Comparison of ENCODE assay signal across 25 cellular contexts in the genomic region with DNA sequence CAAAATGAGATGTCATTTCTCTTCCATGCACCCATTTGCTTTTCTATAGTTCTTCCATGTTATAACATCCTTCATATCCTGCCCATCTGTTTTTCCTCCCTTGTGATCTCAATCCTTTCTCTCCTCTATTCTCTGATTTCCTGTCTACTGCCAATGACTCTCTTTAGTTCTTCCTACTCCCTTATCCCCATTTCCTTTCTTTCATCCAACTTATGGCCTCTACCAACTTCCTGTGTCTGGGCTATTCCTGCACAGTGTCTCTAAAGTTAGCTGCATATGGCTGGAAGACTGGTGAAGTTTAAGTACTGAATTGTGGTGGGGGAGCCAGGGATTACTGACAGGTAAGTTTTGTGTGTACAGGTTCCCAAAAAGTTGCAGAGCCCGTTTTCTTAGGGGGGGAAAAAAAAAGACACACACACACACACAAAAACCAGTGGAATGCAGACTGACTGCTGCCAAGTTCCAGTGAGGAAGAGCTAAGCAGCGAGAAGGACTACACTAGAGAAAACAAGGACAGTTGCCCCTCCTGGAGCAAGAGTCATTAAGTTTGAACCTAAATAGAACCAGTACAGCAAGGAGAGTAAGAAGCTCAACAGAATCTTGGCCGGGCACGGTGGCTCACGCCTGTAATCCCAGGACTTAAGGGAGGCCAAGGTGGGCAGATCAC. TPM values are rescaled to one million over a fixed set of nuclear protein-coding genes. Genes with fewer than 3 reads are reported as not detected.
DNase-seq lines count a peak whose midpoint lies in the region; ATAC-seq lines count a peak whose summit lies in the region.
"Had no signal": no experiment of that assay in that cellular context is flagged by ENCODE, and none has a peak within 500 bp of the region (broad histone marks: within the 10 kb centered on the region; RNA-seq: fewer than 3 reads in every experiment).

No MANE protein-coding gene starts in this region.

- H3K27me3 Mint-ChIP-seq in activated T-cell treated with anti-CD3 and anti-CD28 coated beads, Interleukin-2, amount 50 U/mL, for 72 hours (ENCODE audit: low read depth): no peaks in the 10 kb centered on the region
- no peaks in the 10 kb centered on the region for H3K27me3 Mint-ChIP-seq in activated T-helper 1 cell treated with anti-CD3 and anti-CD28 coated beads, Interleukin-12 subunit alpha, Interleukin-12 subunit beta, Interleukin-2, Interleukin-4 antibody, amounts not matched to agents 30 ng/mL and 10 ng/mL and 1 ng/mL, durations not matched to agents 14 hours and 24 hours and 36 hours (ENCODE audit: insufficient read depth)
- H3K27me3 Mint-ChIP-seq: B cell had no signal

- no peak overlapping the region for H3K4me3 Mint-ChIP-seq in activated T-cell treated with anti-CD3 and anti-CD28 coated beads, Interleukin-2, amount 50 U/mL, for 72 hours
- no peak overlapping the region for H3K4me3 Mint-ChIP-seq in activated T-helper 1 cell treated with anti-CD3 and anti-CD28 coated beads, Interleukin-12 subunit alpha, Interleukin-12 subunit beta, Interleukin-2, Interleukin-4 antibody, amounts not matched to agents 30 ng/mL and 10 ng/mL and 1 ng/mL, durations not matched to agents 14 hours and 24 hours and 36 hours
- H3K4me3 Mint-ChIP-seq in stimulated activated effector memory CD8-positive, alpha-beta T cell treated with anti-CD3 and anti-CD28 coated beads, Interleukin-12 subunit alpha, Interleukin-12 subunit beta, amount 100 ng/mL, for 72 hours: no peak overlapping the region
- H3K4me3 Mint-ChIP-seq: B cell, CD14-positive monocyte had no signal

- no peaks in the 10 kb centered on the region for H3K9me3 Mint-ChIP-seq in activated T-cell treated with anti-CD3 and anti-CD28 coated beads, Interleukin-2, amount 50 U/mL, for 72 hours
- H3K9me3 Mint-ChIP-seq in activated T-helper 1 cell treated with anti-CD3 and anti-CD28 coated beads, Interleukin-12 subunit alpha, Interleukin-12 subunit beta, Interleukin-2, Interleukin-4 antibody, amounts not matched to agents 30 ng/mL and 10 ng/mL and 1 ng/mL, durations not matched to agents 14 hours and 24 hours and 36 hours: no peaks in the 10 kb centered on the region
- no peaks in the 10 kb centered on the region for H3K9me3 Mint-ChIP-seq in stimulated activated effector memory CD8-positive, alpha-beta T cell treated with anti-CD3 and anti-CD28 coated beads, Interleukin-12 subunit alpha, Interleukin-12 subunit beta, amount 100 ng/mL, for 72 hours
- H3K9me3 Mint-ChIP-seq: CD14-positive monocyte had no signal

- peaks cover 4 to 20% of the 10 kb centered on the region in 2 donors for H3K36me3 Mint-ChIP-seq in activated T-cell treated with anti-CD3 and anti-CD28 coated beads, Interleukin-2, amount 50 U/mL, for 72 hours (ENCODE audit: insufficient read depth in 2 of 2)
- peaks cover 37% of the 10 kb centered on the region for H3K36me3 Mint-ChIP-seq in activated T-helper 1 cell treated with anti-CD3 and anti-CD28 coated beads, Interleukin-12 subunit alpha, Interleukin-12 subunit beta, Interleukin-2, Interleukin-4 antibody, amounts not matched to agents 30 ng/mL and 10 ng/mL and 1 ng/mL, durations not matched to agents 14 hours and 24 hours and 36 hours (ENCODE audit: low read depth)
- no peaks in the 10 kb centered on the region for H3K36me3 Mint-ChIP-seq in stimulated activated effector memory CD8-positive, alpha-beta T cell treated with anti-CD3 and anti-CD28 coated beads, Interleukin-12 subunit alpha, Interleukin-12 subunit beta, amount 100 ng/mL, for 72 hours

- DNase-seq in activated T-cell treated with anti-CD3 and anti-CD28 coated beads, Interleukin-2, amount 50 U/mL, for 72 hours: no peak
- DNase-seq in activated T-cell treated with anti-CD3 and anti-CD28 coated beads, Interleukin-2, amount 50 U/mL, for 48 hours: no peak
- no peak for DNase-seq in activated T-helper 1 cell treated with anti-CD3 and anti-CD28 coated beads, Interleukin-12 subunit alpha, Interleukin-12 subunit beta, Interleukin-2, Interleukin-4 antibody, amounts not matched to agents 30 ng/mL and 10 ng/mL and 1 ng/mL, durations not matched to agents 14 hours and 24 hours and 36 hours (ENCODE audit: low spot score)
- DNase-seq in foreskin melanocyte (peak; percentile 19), NCI-H510A (lab: John Stamatoyannopoulos, UW) (no peak), UCSD-AML1 (lab: John Stamatoyannopoulos, UW; ENCODE audit: unreplicated experiment) (no peak)
- DNase-seq in stimulated activated effector memory CD8-positive, alpha-beta T cell treated with anti-CD3 and anti-CD28 coated beads, Interleukin-12 subunit alpha, Interleukin-12 subunit beta, amount 100 ng/mL, for 72 hours (ENCODE audit: low spot score in 2 of 2): no peak
- DNase-seq: COR-L47, DMS 273 treated with DMSO at 0.1 percent for 48 hours, DMS79 treated with DMSO at 0.1 percent for 48 hours, GOT3, KG1, NCI-H1092 treated with DMSO at 0.1 percent for 48 hours, NCI-H1436 treated with DMSO at 0.1 percent for 48 hours, NCI-H2029, NCI-H2227 treated with DMSO at 0.1 percent for 48 hours, NCI-H510A treated with DMSO at 0.1 percent for 48 hours, NCI-H82, SIG-M5 had no signal

- intact Hi-C loops in activated T-helper 1 cell treated with anti-CD3 and anti-CD28 coated beads, Interleukin-12 subunit alpha, Interleukin-12 subunit beta, Interleukin-2, Interleukin-4 antibody, amounts not matched to agents 30 ng/mL and 10 ng/mL and 1 ng/mL, durations not matched to agents 14 hours and 24 hours and 36 hours (cut with micrococcal nuclease): no loop called here

- H3K4me1 Mint-ChIP-seq in activated T-cell treated with anti-CD3 and anti-CD28 coated beads, Interleukin-2, amount 50 U/mL, for 72 hours (ENCODE audit: low read depth): no peaks in the 10 kb centered on the region
- H3K4me1 Mint-ChIP-seq in activated T-helper 1 cell treated with anti-CD3 and anti-CD28 coated beads, Interleukin-12 subunit alpha, Interleukin-12 subunit beta, Interleukin-2, Interleukin-4 antibody, amounts not matched to agents 30 ng/mL and 10 ng/mL and 1 ng/mL, durations not matched to agents 14 hours and 24 hours and 36 hours (ENCODE audit: low read depth): peaks cover 8% of the 10 kb centered on the region
- H3K4me1 Mint-ChIP-seq in stimulated activated effector memory CD8-positive, alpha-beta T cell treated with anti-CD3 and anti-CD28 coated beads, Interleukin-12 subunit alpha, Interleukin-12 subunit beta, amount 100 ng/mL, for 72 hours: no peaks in the 10 kb centered on the region
- H3K4me1 Mint-ChIP-seq: B cell, CD14-positive monocyte had no signal

- H3K27ac Mint-ChIP-seq in activated T-cell treated with anti-CD3 and anti-CD28 coated beads, Interleukin-2, amount 50 U/mL, for 72 hours: peak overlapping the region; percentile 0
- peak overlapping the region; percentile 24 for H3K27ac Mint-ChIP-seq in activated T-helper 1 cell treated with anti-CD3 and anti-CD28 coated beads, Interleukin-12 subunit alpha, Interleukin-12 subunit beta, Interleukin-2, Interleukin-4 antibody, amounts not matched to agents 30 ng/mL and 10 ng/mL and 1 ng/mL, durations not matched to agents 14 hours and 24 hours and 36 hours
- peak overlapping the region; percentile 7 for H3K27ac Mint-ChIP-seq in stimulated activated effector memory CD8-positive, alpha-beta T cell treated with anti-CD3 and anti-CD28 coated beads, Interleukin-12 subunit alpha, Interleukin-12 subunit beta, amount 100 ng/mL, for 72 hours
- H3K27ac Mint-ChIP-seq: B cell had no signal

- no peak for ATAC-seq in activated T-cell treated with anti-CD3 and anti-CD28 coated beads, Interleukin-2, amount 50 U/mL, for 72 hours (replicated peaks in 1 of 2)
- ATAC-seq in stimulated activated effector memory CD8-positive, alpha-beta T cell treated with anti-CD3 and anti-CD28 coated beads, Interleukin-12 subunit alpha, Interleukin-12 subunit beta, amount 100 ng/mL, for 72 hours: no peak
- no peak for ATAC-seq in GM21529 (IDR thresholded peaks at IDR 0.05; ENCODE audit: unreplicated experiment)
- ATAC-seq: GM12878, HCT116, Panc1 had no signal

RNA-seq across cellular contexts. Expression of a gene that starts 28.8 kb away (rescaled TPM):
- 10 to 100 TPM; 69.7 to 79.3 TPM for total RNA-seq in activated T-cell treated with anti-CD3 and anti-CD28 coated beads, Interleukin-2, amount 50 U/mL, for 72 hours
- total RNA-seq in activated T-helper 1 cell treated with anti-CD3 and anti-CD28 coated beads, Interleukin-12 subunit alpha, Interleukin-12 subunit beta, Interleukin-2, Interleukin-4 antibody, amounts not matched to agents 30 ng/mL and 10 ng/mL and 1 ng/mL, durations not matched to agents 14 hours and 24 hours and 36 hours: 48.0 and 52.7 TPM in 2 replicates
